In genomic region chr22:49657275-49657973, GRCh38 we compare ENCODE assay signal across 8 cellular contexts.
DNase-seq lines count a peak whose midpoint lies in the region; ATAC-seq and TF ChIP-seq lines count a peak whose summit lies in the region.

No MANE protein-coding gene starts in this region.

- peaks cover 72% of the 10 kb centered on the region for H3K27me3 ChIP-seq in gastroesophageal sphincter

- peak overlapping the region; percentile 29 for H3K27ac ChIP-seq in KOPT-K1 (ENCODE audit: low read depth, low read length, poor library complexity, severe bottlenecking)
- H3K27ac ChIP-seq in gastroesophageal sphincter, result peak overlapping the region in 3 of 4 donors; percentile 59 to 75 (median 73)

- H3K9me3 Mint-ChIP-seq in osteocyte (ENCODE audit: unreplicated experiment), result no peaks in the 10 kb centered on the region

- TF ChIP-seq EP300 in gastroesophageal sphincter (IDR thresholded peaks at IDR 0.05), result no peak

- H3K36me3 ChIP-seq in KOPT-K1 (ENCODE audit: insufficient read depth, low read length) (peaks cover 12% of the 10 kb centered on the region; the same call in 1 of the 2 replicates), gastroesophageal sphincter (no peaks in the 10 kb centered on the region)

- no peaks in the 10 kb centered on the region for H3K9me3 ChIP-seq in KOPT-K1 (ENCODE audit: insufficient read depth, low read length, poor library complexity, severe bottlenecking)
- no peaks in the 10 kb centered on the region for H3K9me3 ChIP-seq in gastroesophageal sphincter

- H3K27me3 Mint-ChIP-seq in osteocyte (ENCODE audit: unreplicated experiment), result no peaks in the 10 kb centered on the region

- H3K4me3 ChIP-seq in gastroesophageal sphincter, result peak overlapping the region; percentile 22 to 51

- WGBS in gastroesophageal sphincter (ENCODE audit: low coverage in 1 of 2), 2 donors, result 58 to 66% methylated on average over 5 to 9 of the region's 24 CpGs

- TF ChIP-seq CTCF in gastroesophageal sphincter (IDR thresholded peaks at IDR 0.05) (no peak), osteocyte (IDR thresholded peaks at IDR 0.05) (no peak)

- no peaks in the 10 kb centered on the region for H3K4me1 ChIP-seq in gastroesophageal sphincter

- no peaks in the 10 kb centered on the region for H3K4me1 Mint-ChIP-seq in osteocyte (ENCODE audit: unreplicated experiment)

- no peak for TF ChIP-seq POLR2A in gastroesophageal sphincter (IDR thresholded peaks at IDR 0.05)

- H3K4me3 Mint-ChIP-seq in osteocyte (ENCODE audit: unreplicated experiment), result no peak overlapping the region

- no peak overlapping the region for H3K27ac Mint-ChIP-seq in osteocyte (ENCODE audit: unreplicated experiment)

- DNase-seq in activated CD4-positive, alpha-beta T cell treated with anti-CD3 and anti-CD28 coated beads, Interleukin-2, amount 50 U/mL, for 4 hours, result peak; percentile 69 to 72
- DNase-seq in stimulated activated CD4-positive, alpha-beta T cell treated with anti-CD3 and anti-CD28 coated beads, Interleukin-1b, Interleukin-23, amount 100 ng/mL, for 4 hours (ENCODE audit: low read depth in 2 of 2), result peak; percentile 62 to 66
- no peak for DNase-seq in osteocyte (ENCODE audit: extremely low spot score, unreplicated experiment)
- no peak for DNase-seq in DMS153 (lab: John Stamatoyannopoulos, UW)

- peak; percentile 51 for ATAC-seq in GM18907 (IDR thresholded peaks at IDR 0.05; ENCODE audit: unreplicated experiment)
- peak; percentile 74 for ATAC-seq in gastroesophageal sphincter
- no peak for ATAC-seq in GM21786 (IDR thresholded peaks at IDR 0.05; ENCODE audit: unreplicated experiment)

- H3K36me3 Mint-ChIP-seq in osteocyte (ENCODE audit: unreplicated experiment), result no peaks in the 10 kb centered on the region

Comparison
In these comparisons a context has a peak if more than half of its experiments do, and no peak if none do; other contexts are left out.
1. DNase-seq: peak in activated CD4-positive, alpha-beta T cell treated with anti-CD3 and anti-CD28 coated beads, Interleukin-2, amount 50 U/mL, for 4 hours (2 of 2) and stimulated activated CD4-positive, alpha-beta T cell treated with anti-CD3 and anti-CD28 coated beads, Interleukin-1b, Interleukin-23, amount 100 ng/mL, for 4 hours (2 of 2); none in osteocyte (single experiment) and DMS153 (single experiment).